Comparison of ENCODE assay signal across 9 cellular contexts in genomic region chr22:49925525-49926128, GRCh38. TPM values are rescaled to one million over a fixed set of nuclear protein-coding genes. Genes with fewer than 3 reads are reported as not detected.
A peak's percentile ranks its signal among the peaks of the same experiment; 100 is the strongest.
DNase-seq lines count a peak whose midpoint lies in the region; ATAC-seq, FAIRE-seq and TF ChIP-seq lines count a peak whose summit lies in the region.
"Had no signal": no experiment of that assay in that cellular context is flagged by ENCODE, and none has a peak within 500 bp of the region (broad histone marks: within the 10 kb centered on the region; RNA-seq: fewer than 3 reads in every experiment).

No MANE protein-coding gene starts in this region.

- peak; percentile 78 to 80 for ATAC-seq in CD4-positive, CD25-positive, alpha-beta regulatory T cell (ENCODE audit: low read depth in 2 of 2)
- ATAC-seq in HG03432 (IDR thresholded peaks at IDR 0.05; ENCODE audit: unreplicated experiment) (peak; percentile 42), gastroesophageal sphincter (no peak)

- peaks cover 7% of the 10 kb centered on the region for H3K36me3 Mint-ChIP-seq in CD4-positive, CD25-positive, alpha-beta regulatory T cell

- H3K4me3 ChIP-seq in CD4-positive, CD25-positive, alpha-beta regulatory T cell (ENCODE audit: low read depth, low read length): peak overlapping the region; percentile 73
- H3K4me3 ChIP-seq in kidney (ENCODE audit: low read length in 2 of 2) (no peak overlapping the region), right atrium auricular region (no peak overlapping the region), gastroesophageal sphincter (no peak overlapping the region)

- WGBS in gastroesophageal sphincter (ENCODE audit: low coverage in 1 of 2), 2 donors: 87 to 98% methylated on average over 12 of the region's 24 CpGs

- intact Hi-C loops in kidney (cut with DNase I): loop anchor here (5.0 kb wide), 1 partner anchor 107 kb away; no protein-coding TSS in a partner anchor

- H3K27ac ChIP-seq in CD4-positive, CD25-positive, alpha-beta regulatory T cell (ENCODE audit: insufficient read depth, low read length, poor library complexity, severe bottlenecking): peak overlapping the region; percentile 94
- H3K27ac ChIP-seq in kidney (ENCODE audit: low read depth in 2 of 2, low read length in 2 of 2) (no peak overlapping the region), right atrium auricular region (no peak overlapping the region), gastroesophageal sphincter (no peak overlapping the region)
- H3K27ac ChIP-seq: epithelial cell of prostate had no signal

- no peak for TF ChIP-seq CTCF in kidney (IDR thresholded peaks at IDR 0.05; ENCODE audit: borderline replicate concordance, extremely low read depth, insufficient read depth)
- TF ChIP-seq CTCF in right atrium auricular region (IDR thresholded peaks at IDR 0.05): no peak
- TF ChIP-seq CTCF in gastroesophageal sphincter (IDR thresholded peaks at IDR 0.05): no peak

- peak overlapping the region; percentile 83 to 91 (median 86) for H3K4me3 Mint-ChIP-seq in CD4-positive, CD25-positive, alpha-beta regulatory T cell

- FAIRE-seq in kidney (lab: Jason Lieb, UNC): no peak

- no peaks in the 10 kb centered on the region for H3K36me3 ChIP-seq in CD4-positive, CD25-positive, alpha-beta regulatory T cell (ENCODE audit: control insufficient read depth, insufficient read depth, low read length)
- H3K36me3 ChIP-seq in kidney (ENCODE audit: control insufficient read depth in 1 of 2, insufficient read depth in 2 of 2, low read length in 2 of 2): peaks cover 0 to 5% of the 10 kb centered on the region in 2 donors
- H3K36me3 ChIP-seq in right atrium auricular region: peaks cover 26% of the 10 kb centered on the region
- peaks cover 0 to 49% of the 10 kb centered on the region in 2 donors for H3K36me3 ChIP-seq in gastroesophageal sphincter

- H3K27me3 Mint-ChIP-seq in CD4-positive, CD25-positive, alpha-beta regulatory T cell: no peaks in the 10 kb centered on the region

- H3K9me3 ChIP-seq in CD4-positive, CD25-positive, alpha-beta regulatory T cell (ENCODE audit: control insufficient read depth in 2 of 2, low read length in 2 of 2): no peaks in the 10 kb centered on the region
- no peaks in the 10 kb centered on the region for H3K9me3 ChIP-seq in kidney (ENCODE audit: control insufficient read depth in 1 of 2, low read length in 2 of 2)
- no peaks in the 10 kb centered on the region for H3K9me3 ChIP-seq in right atrium auricular region
- no peaks in the 10 kb centered on the region for H3K9me3 ChIP-seq in gastroesophageal sphincter

- H3K27me3 ChIP-seq in CD4-positive, CD25-positive, alpha-beta regulatory T cell (ENCODE audit: control insufficient read depth, insufficient read depth, low read length): no peaks in the 10 kb centered on the region
- peaks cover 0 to 4% of the 10 kb centered on the region in 2 donors for H3K27me3 ChIP-seq in right atrium auricular region
- H3K27me3 ChIP-seq in gastroesophageal sphincter: peaks cover 15% of the 10 kb centered on the region

- peaks cover 33% of the 10 kb centered on the region for H3K4me1 ChIP-seq in CD4-positive, CD25-positive, alpha-beta regulatory T cell (ENCODE audit: control insufficient read depth, insufficient read depth, low read length, poor library complexity, severe bottlenecking)
- H3K4me1 ChIP-seq in kidney (ENCODE audit: control insufficient read depth in 1 of 2, insufficient read depth in 1 of 2, low read depth in 1 of 2, low read length in 2 of 2) (peaks cover 0 to 8% of the 10 kb centered on the region in 2 donors), right atrium auricular region (peaks cover 0 to 16% of the 10 kb centered on the region in 2 donors), gastroesophageal sphincter (peaks cover 0 to 26% (median 4%) of the 10 kb centered on the region in 3 donors)

- H3K4me1 Mint-ChIP-seq in CD4-positive, CD25-positive, alpha-beta regulatory T cell: peaks cover 9 to 35% (median 22%) of the 10 kb centered on the region in 4 donors

- H3K9me3 Mint-ChIP-seq in CD4-positive, CD25-positive, alpha-beta regulatory T cell: no peaks in the 10 kb centered on the region

- no peak for TF ChIP-seq POLR2A in gastroesophageal sphincter (IDR thresholded peaks at IDR 0.05)

- peak; percentile 72 to 89 (median 77) for DNase-seq in CD4-positive, CD25-positive, alpha-beta regulatory T cell
- DNase-seq in activated CD8-positive, alpha-beta memory T cell treated with anti-CD3 and anti-CD28 coated beads for 4 hours (ENCODE audit: low read depth in 2 of 2): peak; percentile 44 to 65
- DNase-seq in kidney (peak; percentile 77), right atrium auricular region (ENCODE audit: low spot score) (no peak), NCI-H510A (lab: John Stamatoyannopoulos, UW) (no peak), NCI-H1417 (lab: John Stamatoyannopoulos, UW) (no peak)

- no peak for TF ChIP-seq EP300 in gastroesophageal sphincter (IDR thresholded peaks at IDR 0.05)

- H3K9ac ChIP-seq in kidney (ENCODE audit: low read length in 2 of 2): no peak overlapping the region

- H3K27ac Mint-ChIP-seq in CD4-positive, CD25-positive, alpha-beta regulatory T cell: peak overlapping the region; percentile 96 to 99 (median 98)

RNA-seq across cellular contexts. Expression of gene CRELD2, which starts 7.2 kb away (rescaled TPM):
- 37.8 TPM for total RNA-seq in CD4-positive, CD25-positive, alpha-beta regulatory T cell
- 10 to 100 TPM; 22.4 to 38.2 (median 31.8) TPM for polyA plus RNA-seq in CD4-positive, CD25-positive, alpha-beta regulatory T cell
- total RNA-seq in kidney: 54.0 TPM
- polyA plus RNA-seq in kidney (ENCODE audit: insufficient read depth, low read depth, low replicate concordance): 37.3 TPM
- 10 to 100 TPM; 16.1 to 28.5 TPM for total RNA-seq in right atrium auricular region
- total RNA-seq in gastroesophageal sphincter: 10 to 100 TPM; 21.9 to 36.2 (median 30.9) TPM

RNA-seq across cellular contexts. Expression of gene ALG12, which starts 7.4 kb away (rescaled TPM):
- total RNA-seq in CD4-positive, CD25-positive, alpha-beta regulatory T cell: 18.1 TPM
- polyA plus RNA-seq in CD4-positive, CD25-positive, alpha-beta regulatory T cell: 10 to 100 TPM; 12.6 to 16.9 (median 15.0) TPM
- total RNA-seq in kidney: 28.4 TPM
- 27.2 TPM for polyA plus RNA-seq in kidney (ENCODE audit: insufficient read depth, low read depth, low replicate concordance)
- total RNA-seq in right atrium auricular region: 10 to 100 TPM; 19.7 to 19.8 TPM
- 10 to 100 TPM; 18.8 to 30.0 (median 22.6) TPM for total RNA-seq in gastroesophageal sphincter

RNA-seq across cellular contexts. Expression of gene PIM3, which starts 34.9 kb away (rescaled TPM):
- total RNA-seq in CD4-positive, CD25-positive, alpha-beta regulatory T cell: 294 TPM
- polyA plus RNA-seq in CD4-positive, CD25-positive, alpha-beta regulatory T cell: 10 to 100 TPM; 34.0 to 47.1 (median 40.3) TPM
- total RNA-seq in kidney (107 TPM), right atrium auricular region (10 to 100 TPM; 64.5 to 66.9 TPM), gastroesophageal sphincter (10 to 100 TPM; 30.0 to 58.3 (median 46.4) TPM)
- polyA plus RNA-seq in kidney (ENCODE audit: insufficient read depth, low read depth, low replicate concordance): 96.5 TPM

Comparison
In these comparisons a context has a peak if more than half of its experiments do, and no peak if none do; other contexts are left out.
1. DNase-seq: peak in CD4-positive, CD25-positive, alpha-beta regulatory T cell (3 of 3), activated CD8-positive, alpha-beta memory T cell treated with anti-CD3 and anti-CD28 coated beads for 4 hours (2 of 2) and kidney (single experiment); none in right atrium auricular region (single experiment), NCI-H510A (single experiment) and NCI-H1417 (0 of 3).